Comparison of ENCODE assay signal across 8 cellular contexts in the genomic region with DNA sequence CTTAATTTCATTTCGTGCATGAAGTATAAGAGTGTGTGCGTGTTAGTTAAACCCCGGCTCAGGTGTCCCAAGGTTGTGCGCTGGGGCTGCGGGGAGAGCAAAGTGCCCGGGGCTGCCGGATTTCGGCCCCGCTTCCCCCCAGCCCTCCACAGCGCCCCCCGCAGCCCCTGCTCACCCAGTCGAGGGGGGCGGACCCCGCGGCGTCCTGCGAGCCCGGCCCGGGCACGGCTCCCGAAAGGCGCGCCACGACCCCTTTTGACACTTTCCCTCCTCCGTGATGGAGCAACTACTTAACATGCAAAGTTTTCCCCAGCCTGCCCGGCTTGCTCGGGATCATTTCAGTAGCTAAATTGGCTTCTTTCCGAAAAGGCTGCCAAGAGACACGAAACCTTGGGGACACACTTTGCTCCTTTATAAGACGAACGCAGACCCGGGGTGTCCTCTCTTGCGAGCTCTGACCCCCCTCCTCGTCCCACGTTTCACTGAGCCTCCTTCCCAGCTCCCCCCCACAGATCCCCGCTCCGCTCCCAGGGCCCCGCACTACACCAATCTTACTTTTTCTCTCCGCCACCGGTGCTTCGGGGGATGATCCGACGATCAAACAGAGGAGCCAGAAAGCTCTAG. TPM values are rescaled to one million over a fixed set of nuclear protein-coding genes. Genes with fewer than 3 reads are reported as not detected.
A peak's percentile ranks its signal among the peaks of the same experiment; 100 is the strongest.
DNase-seq lines count a peak whose midpoint lies in the region; ATAC-seq and TF ChIP-seq lines count a peak whose summit lies in the region.

No MANE protein-coding gene starts in this region.

- H3K36me3 ChIP-seq in colonic mucosa (no peaks in the 10 kb centered on the region), stomach smooth muscle (ENCODE audit: control insufficient read depth in 2 of 2, insufficient read depth in 2 of 2, low read length in 2 of 2) (no peaks in the 10 kb centered on the region)

- H3K9me3 ChIP-seq in colonic mucosa (no peaks in the 10 kb centered on the region), stomach smooth muscle (ENCODE audit: control insufficient read depth in 2 of 2, low read length in 2 of 2) (no peaks in the 10 kb centered on the region)

- peaks cover 8% of the 10 kb centered on the region for H3K4me1 ChIP-seq in colonic mucosa
- H3K4me1 ChIP-seq in stomach smooth muscle (ENCODE audit: control insufficient read depth, insufficient read depth, low read length): peaks cover 24% of the 10 kb centered on the region

- no peak for ATAC-seq in HG03135 (IDR thresholded peaks at IDR 0.05; ENCODE audit: unreplicated experiment)
- no peak for ATAC-seq in HG03354 (IDR thresholded peaks at IDR 0.05; ENCODE audit: poor library complexity, severe bottlenecking, unreplicated experiment)

- TF ChIP-seq CTCF in GM12864 (IDR thresholded peaks at IDR 0.05; ENCODE audit: low read depth, low read length, missing control alignments) (no peak), colonic mucosa (IDR thresholded peaks at IDR 0.05) (no peak)

- H3K4me3 ChIP-seq in GM12864 (ENCODE audit: low read depth, low read length): peak overlapping the region; percentile 43
- H3K4me3 ChIP-seq in colonic mucosa: peak overlapping the region; percentile 48
- H3K4me3 ChIP-seq in stomach smooth muscle (ENCODE audit: low read length in 2 of 2): peak overlapping the region; percentile 79 to 80

- H3K27ac ChIP-seq in colonic mucosa: no peak overlapping the region
- H3K27ac ChIP-seq in stomach smooth muscle (ENCODE audit: low read length): peak overlapping the region; percentile 18

- no peak for DNase-seq in GM12864 (ENCODE audit: low read depth)
- DNase-seq in RPMI8226: peak; percentile 20
- DNase-seq in colonic mucosa: peak; percentile 39
- DNase-seq in medulla oblongata (ENCODE audit: extremely low spot score): peak; percentile 21
- no peak for DNase-seq in foreskin melanocyte

- H3K9ac ChIP-seq in colonic mucosa (ENCODE audit: low read depth in 2 of 2, low read length in 2 of 2) (peak overlapping the region; percentile 43 to 56), stomach smooth muscle (ENCODE audit: low read length in 2 of 2) (peak overlapping the region; percentile 64 to 71)

- intact Hi-C loops in colonic mucosa (cut with DNase I): no loop called here

- no peaks in the 10 kb centered on the region for H3K27me3 ChIP-seq in colonic mucosa
- no peaks in the 10 kb centered on the region for H3K27me3 ChIP-seq in stomach smooth muscle (ENCODE audit: control insufficient read depth in 1 of 2, insufficient read depth in 2 of 2, low read length in 2 of 2)

RNA-seq across cellular contexts. Expression of gene C17orf58, which starts 0.6 kb away (rescaled TPM):
- total RNA-seq in colonic mucosa: 10 to 100 TPM; 10.3 to 13.6 TPM

RNA-seq across cellular contexts. Expression of gene KPNA2, which starts 39.9 kb away (rescaled TPM):
- total RNA-seq in colonic mucosa: 100 to 1,000 TPM in 1 of 2 donors, 10 to 100 TPM in 1; 43.2 to 143 TPM

Comparison
In these comparisons a context has a peak if more than half of its experiments do, and no peak if none do; other contexts are left out.
1. DNase-seq: peak in RPMI8226 (single experiment), colonic mucosa (single experiment) and medulla oblongata (single experiment); none in GM12864 (single experiment) and foreskin melanocyte (single experiment).
2. Peak in every context shown above with its lines, with median percentiles within 50 percentile points of each other: H3K4me3 ChIP-seq.